ENCODE assay signal across 1 cellular context in the genomic region with DNA sequence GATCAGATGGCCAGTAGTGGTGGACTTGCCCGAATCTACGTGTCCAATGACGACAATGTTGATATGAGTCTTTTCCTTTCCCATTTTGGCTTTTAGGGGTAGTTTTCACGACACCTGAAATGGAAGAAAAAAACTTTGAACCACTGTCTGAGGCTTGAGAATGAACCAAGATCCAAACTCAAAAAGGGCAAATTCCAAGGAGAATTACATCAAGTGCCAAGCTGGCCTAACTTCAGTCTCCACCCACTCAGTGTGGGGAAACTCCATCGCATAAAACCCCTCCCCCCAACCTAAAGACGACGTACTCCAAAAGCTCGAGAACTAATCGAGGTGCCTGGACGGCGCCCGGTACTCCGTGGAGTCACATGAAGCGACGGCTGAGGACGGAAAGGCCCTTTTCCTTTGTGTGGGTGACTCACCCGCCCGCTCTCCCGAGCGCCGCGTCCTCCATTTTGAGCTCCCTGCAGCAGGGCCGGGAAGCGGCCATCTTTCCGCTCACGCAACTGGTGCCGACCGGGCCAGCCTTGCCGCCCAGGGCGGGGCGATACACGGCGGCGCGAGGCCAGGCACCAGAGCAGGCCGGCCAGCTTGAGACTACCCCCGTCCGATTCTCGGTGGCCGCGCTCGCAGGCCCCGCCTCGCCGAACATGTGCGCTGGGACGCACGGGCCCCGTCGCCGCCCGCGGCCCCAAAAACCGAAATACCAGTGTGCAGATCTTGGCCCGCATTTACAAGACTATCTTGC.
TF ChIP-seq lines count a peak whose summit lies in the region.

No MANE protein-coding gene starts in this region.

TF ChIP-seq in GM12878, 131 proteins besides CTCF, POLR2A, EP300 and RAD21 (continued from another document and continues in another):
- TF ChIP-seq, protein P1, sequence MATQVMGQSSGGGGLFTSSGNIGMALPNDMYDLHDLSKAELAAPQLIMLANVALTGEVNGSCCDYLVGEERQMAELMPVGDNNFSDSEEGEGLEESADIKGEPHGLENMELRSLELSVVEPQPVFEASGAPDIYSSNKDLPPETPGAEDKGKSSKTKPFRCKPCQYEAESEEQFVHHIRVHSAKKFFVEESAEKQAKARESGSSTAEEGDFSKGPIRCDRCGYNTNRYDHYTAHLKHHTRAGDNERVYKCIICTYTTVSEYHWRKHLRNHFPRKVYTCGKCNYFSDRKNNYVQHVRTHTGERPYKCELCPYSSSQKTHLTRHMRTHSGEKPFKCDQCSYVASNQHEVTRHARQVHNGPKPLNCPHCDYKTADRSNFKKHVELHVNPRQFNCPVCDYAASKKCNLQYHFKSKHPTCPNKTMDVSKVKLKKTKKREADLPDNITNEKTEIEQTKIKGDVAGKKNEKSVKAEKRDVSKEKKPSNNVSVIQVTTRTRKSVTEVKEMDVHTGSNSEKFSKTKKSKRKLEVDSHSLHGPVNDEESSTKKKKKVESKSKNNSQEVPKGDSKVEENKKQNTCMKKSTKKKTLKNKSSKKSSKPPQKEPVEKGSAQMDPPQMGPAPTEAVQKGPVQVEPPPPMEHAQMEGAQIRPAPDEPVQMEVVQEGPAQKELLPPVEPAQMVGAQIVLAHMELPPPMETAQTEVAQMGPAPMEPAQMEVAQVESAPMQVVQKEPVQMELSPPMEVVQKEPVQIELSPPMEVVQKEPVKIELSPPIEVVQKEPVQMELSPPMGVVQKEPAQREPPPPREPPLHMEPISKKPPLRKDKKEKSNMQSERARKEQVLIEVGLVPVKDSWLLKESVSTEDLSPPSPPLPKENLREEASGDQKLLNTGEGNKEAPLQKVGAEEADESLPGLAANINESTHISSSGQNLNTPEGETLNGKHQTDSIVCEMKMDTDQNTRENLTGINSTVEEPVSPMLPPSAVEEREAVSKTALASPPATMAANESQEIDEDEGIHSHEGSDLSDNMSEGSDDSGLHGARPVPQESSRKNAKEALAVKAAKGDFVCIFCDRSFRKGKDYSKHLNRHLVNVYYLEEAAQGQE (IDR thresholded peaks at IDR 0.05; ENCODE audit: low read depth, low read length), result no peak
- TF ChIP-seq STAT3 (IDR thresholded peaks at IDR 0.05; ENCODE audit: low read depth, low read length) (no peak), EED (IDR thresholded peaks at IDR 0.05; ENCODE audit: low read depth) (peak; percentile 20; the same call in 1 of the 2 replicates), NBN (IDR thresholded peaks at IDR 0.05) (peak; percentile 10), NR2C1 (IDR thresholded peaks at IDR 0.05) (peak; percentile 46; the same call in 1 of the 2 replicates), HDAC6 (IDR thresholded peaks at IDR 0.05; ENCODE audit: unreplicated experiment) (no peak), FOXM1 (IDR thresholded peaks at IDR 0.05; ENCODE audit: low read depth, low read length) (no peak), IRF4 (IDR thresholded peaks at IDR 0.05; ENCODE audit: low read depth, low read length) (no peak), SMARCA5 (IDR thresholded peaks at IDR 0.05) (no peak; the same call in 1 of the 2 replicates), TCF7 (IDR thresholded peaks at IDR 0.05; ENCODE audit: borderline replicate concordance) (no peak), SREBF1 (IDR thresholded peaks at IDR 0.05; ENCODE audit: low read length) (no peak), HDGF (IDR thresholded peaks at IDR 0.05) (peak; percentile 19; the same call in 1 of the 2 replicates), MXI1 (IDR thresholded peaks at IDR 0.05; ENCODE audit: low read depth, low read length) (no peak), CBX3 (IDR thresholded peaks at IDR 0.05; ENCODE audit: borderline replicate concordance, low read depth) (no peak), LARP7 (IDR thresholded peaks at IDR 0.05) (peak; percentile 90; the same call in 1 of the 2 replicates), SMC3 (IDR thresholded peaks at IDR 0.05; ENCODE audit: borderline replicate concordance, low read length) (no peak), ZNF24 (IDR thresholded peaks at IDR 0.05) (peak; percentile 33; the same call in 1 of the 2 replicates), YBX1 (IDR thresholded peaks at IDR 0.05) (no peak), ZNF622 (IDR thresholded peaks at IDR 0.05) (no peak), SUZ12 (IDR thresholded peaks at IDR 0.05; ENCODE audit: unreplicated experiment) (no peak), MEF2B (IDR thresholded peaks at IDR 0.05; ENCODE audit: partially characterized antibody, poor library complexity, severe bottlenecking) (no peak), MYB (IDR thresholded peaks at IDR 0.05; ENCODE audit: borderline replicate concordance, low read depth, low read length) (no peak), ZNF384 (IDR thresholded peaks at IDR 0.05; ENCODE audit: borderline replicate concordance, low read depth, low read length) (no peak), WRNIP1 (IDR thresholded peaks at IDR 0.05; ENCODE audit: borderline replicate concordance, low read depth, low read length) (0 out of 2 replicates have a peak, but pooled peaks have one; percentile 68), ZSCAN29 (IDR thresholded peaks at IDR 0.05) (peak; percentile 99), ASH2L (IDR thresholded peaks at IDR 0.05; ENCODE audit: borderline replicate concordance, low read depth) (peak; percentile 44; the same call in 1 of the 2 replicates), HCFC1 (IDR thresholded peaks at IDR 0.05; ENCODE audit: low read length) (peak; percentile 20), EZH2 (IDR thresholded peaks at IDR 0.05; ENCODE audit: borderline replicate concordance, control insufficient read depth, low read depth, low read length) (no peak), EGR1 (IDR thresholded peaks at IDR 0.05; ENCODE audit: borderline replicate concordance in 1 of 2, low read depth in 2 of 2, low read length in 2 of 2) (peak in 1 of 2 experiments; percentile 64; a peak in 1 of 3 replicates), ESRRA (IDR thresholded peaks at IDR 0.05; ENCODE audit: low read length) (no peak)
- TF ChIP-seq, protein P2, sequence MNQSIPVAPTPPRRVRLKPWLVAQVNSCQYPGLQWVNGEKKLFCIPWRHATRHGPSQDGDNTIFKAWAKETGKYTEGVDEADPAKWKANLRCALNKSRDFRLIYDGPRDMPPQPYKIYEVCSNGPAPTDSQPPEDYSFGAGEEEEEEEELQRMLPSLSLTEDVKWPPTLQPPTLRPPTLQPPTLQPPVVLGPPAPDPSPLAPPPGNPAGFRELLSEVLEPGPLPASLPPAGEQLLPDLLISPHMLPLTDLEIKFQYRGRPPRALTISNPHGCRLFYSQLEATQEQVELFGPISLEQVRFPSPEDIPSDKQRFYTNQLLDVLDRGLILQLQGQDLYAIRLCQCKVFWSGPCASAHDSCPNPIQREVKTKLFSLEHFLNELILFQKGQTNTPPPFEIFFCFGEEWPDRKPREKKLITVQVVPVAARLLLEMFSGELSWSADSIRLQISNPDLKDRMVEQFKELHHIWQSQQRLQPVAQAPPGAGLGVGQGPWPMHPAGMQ (IDR thresholded peaks at IDR 0.05; ENCODE audit: borderline replicate concordance), result no peak
- TF ChIP-seq, protein P3, sequence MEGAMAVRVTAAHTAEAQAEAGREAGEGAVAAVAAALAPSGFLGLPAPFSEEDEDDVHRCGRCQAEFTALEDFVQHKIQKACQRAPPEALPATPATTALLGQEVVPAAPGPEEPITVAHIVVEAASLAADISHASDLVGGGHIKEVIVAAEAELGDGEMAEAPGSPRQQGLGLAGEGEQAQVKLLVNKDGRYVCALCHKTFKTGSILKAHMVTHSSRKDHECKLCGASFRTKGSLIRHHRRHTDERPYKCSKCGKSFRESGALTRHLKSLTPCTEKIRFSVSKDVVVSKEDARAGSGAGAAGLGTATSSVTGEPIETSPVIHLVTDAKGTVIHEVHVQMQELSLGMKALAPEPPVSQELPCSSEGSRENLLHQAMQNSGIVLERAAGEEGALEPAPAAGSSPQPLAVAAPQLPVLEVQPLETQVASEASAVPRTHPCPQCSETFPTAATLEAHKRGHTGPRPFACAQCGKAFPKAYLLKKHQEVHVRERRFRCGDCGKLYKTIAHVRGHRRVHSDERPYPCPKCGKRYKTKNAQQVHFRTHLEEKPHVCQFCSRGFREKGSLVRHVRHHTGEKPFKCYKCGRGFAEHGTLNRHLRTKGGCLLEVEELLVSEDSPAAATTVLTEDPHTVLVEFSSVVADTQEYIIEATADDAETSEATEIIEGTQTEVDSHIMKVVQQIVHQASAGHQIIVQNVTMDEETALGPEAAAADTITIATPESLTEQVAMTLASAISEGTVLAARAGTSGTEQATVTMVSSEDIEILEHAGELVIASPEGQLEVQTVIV (IDR thresholded peaks at IDR 0.05; ENCODE audit: borderline replicate concordance, partially characterized antibody), result no peak
- TF ChIP-seq, protein P4, sequence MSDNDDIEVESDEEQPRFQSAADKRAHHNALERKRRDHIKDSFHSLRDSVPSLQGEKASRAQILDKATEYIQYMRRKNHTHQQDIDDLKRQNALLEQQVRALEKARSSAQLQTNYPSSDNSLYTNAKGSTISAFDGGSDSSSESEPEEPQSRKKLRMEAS (IDR thresholded peaks at IDR 0.05; ENCODE audit: low read depth, low read length), result 0 out of 2 replicates have a peak, but pooled peaks have one; percentile 3
- TF ChIP-seq, protein P5, sequence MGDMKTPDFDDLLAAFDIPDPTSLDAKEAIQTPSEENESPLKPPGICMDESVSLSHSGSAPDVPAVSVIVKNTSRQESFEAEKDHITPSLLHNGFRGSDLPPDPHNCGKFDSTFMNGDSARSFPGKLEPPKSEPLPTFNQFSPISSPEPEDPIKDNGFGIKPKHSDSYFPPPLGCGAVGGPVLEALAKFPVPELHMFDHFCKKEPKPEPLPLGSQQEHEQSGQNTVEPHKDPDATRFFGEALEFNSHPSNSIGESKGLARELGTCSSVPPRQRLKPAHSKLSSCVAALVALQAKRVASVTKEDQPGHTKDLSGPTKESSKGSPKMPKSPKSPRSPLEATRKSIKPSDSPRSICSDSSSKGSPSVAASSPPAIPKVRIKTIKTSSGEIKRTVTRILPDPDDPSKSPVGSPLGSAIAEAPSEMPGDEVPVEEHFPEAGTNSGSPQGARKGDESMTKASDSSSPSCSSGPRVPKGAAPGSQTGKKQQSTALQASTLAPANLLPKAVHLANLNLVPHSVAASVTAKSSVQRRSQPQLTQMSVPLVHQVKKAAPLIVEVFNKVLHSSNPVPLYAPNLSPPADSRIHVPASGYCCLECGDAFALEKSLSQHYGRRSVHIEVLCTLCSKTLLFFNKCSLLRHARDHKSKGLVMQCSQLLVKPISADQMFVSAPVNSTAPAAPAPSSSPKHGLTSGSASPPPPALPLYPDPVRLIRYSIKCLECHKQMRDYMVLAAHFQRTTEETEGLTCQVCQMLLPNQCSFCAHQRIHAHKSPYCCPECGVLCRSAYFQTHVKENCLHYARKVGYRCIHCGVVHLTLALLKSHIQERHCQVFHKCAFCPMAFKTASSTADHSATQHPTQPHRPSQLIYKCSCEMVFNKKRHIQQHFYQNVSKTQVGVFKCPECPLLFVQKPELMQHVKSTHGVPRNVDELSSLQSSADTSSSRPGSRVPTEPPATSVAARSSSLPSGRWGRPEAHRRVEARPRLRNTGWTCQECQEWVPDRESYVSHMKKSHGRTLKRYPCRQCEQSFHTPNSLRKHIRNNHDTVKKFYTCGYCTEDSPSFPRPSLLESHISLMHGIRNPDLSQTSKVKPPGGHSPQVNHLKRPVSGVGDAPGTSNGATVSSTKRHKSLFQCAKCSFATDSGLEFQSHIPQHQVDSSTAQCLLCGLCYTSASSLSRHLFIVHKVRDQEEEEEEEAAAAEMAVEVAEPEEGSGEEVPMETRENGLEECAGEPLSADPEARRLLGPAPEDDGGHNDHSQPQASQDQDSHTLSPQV (IDR thresholded peaks at IDR 0.05), result peak; percentile 70
- TF ChIP-seq, protein P6, sequence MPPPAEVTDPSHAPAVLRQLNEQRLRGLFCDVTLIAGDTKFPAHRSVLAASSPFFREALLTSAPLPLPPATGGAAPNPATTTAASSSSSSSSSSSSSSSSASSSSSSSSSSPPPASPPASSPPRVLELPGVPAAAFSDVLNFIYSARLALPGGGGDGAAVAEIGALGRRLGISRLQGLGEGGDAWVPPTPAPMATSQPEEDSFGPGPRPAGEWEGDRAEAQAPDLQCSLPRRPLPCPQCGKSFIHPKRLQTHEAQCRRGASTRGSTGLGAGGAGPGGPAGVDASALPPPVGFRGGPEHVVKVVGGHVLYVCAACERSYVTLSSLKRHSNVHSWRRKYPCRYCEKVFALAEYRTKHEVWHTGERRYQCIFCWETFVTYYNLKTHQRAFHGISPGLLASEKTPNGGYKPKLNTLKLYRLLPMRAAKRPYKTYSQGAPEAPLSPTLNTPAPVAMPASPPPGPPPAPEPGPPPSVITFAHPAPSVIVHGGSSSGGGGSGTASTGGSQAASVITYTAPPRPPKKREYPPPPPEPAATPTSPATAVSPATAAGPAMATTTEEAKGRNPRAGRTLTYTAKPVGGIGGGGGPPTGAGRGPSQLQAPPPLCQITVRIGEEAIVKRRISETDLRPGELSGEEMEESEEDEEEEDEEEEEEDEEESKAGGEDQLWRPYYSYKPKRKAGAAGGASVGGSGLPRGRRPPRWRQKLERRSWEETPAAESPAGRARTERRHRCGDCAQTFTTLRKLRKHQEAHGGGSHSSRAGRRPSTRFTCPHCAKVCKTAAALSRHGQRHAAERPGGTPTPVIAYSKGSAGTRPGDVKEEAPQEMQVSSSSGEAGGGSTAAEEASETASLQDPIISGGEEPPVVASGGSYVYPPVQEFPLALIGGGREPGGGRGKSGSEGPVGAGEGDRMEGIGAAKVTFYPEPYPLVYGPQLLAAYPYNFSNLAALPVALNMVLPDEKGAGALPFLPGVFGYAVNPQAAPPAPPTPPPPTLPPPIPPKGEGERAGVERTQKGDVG (CRISPR knock-in tag; IDR thresholded peaks at IDR 0.05), result peak; percentile 74; the same call in 1 of the 2 replicates
- TF ChIP-seq, protein P7, sequence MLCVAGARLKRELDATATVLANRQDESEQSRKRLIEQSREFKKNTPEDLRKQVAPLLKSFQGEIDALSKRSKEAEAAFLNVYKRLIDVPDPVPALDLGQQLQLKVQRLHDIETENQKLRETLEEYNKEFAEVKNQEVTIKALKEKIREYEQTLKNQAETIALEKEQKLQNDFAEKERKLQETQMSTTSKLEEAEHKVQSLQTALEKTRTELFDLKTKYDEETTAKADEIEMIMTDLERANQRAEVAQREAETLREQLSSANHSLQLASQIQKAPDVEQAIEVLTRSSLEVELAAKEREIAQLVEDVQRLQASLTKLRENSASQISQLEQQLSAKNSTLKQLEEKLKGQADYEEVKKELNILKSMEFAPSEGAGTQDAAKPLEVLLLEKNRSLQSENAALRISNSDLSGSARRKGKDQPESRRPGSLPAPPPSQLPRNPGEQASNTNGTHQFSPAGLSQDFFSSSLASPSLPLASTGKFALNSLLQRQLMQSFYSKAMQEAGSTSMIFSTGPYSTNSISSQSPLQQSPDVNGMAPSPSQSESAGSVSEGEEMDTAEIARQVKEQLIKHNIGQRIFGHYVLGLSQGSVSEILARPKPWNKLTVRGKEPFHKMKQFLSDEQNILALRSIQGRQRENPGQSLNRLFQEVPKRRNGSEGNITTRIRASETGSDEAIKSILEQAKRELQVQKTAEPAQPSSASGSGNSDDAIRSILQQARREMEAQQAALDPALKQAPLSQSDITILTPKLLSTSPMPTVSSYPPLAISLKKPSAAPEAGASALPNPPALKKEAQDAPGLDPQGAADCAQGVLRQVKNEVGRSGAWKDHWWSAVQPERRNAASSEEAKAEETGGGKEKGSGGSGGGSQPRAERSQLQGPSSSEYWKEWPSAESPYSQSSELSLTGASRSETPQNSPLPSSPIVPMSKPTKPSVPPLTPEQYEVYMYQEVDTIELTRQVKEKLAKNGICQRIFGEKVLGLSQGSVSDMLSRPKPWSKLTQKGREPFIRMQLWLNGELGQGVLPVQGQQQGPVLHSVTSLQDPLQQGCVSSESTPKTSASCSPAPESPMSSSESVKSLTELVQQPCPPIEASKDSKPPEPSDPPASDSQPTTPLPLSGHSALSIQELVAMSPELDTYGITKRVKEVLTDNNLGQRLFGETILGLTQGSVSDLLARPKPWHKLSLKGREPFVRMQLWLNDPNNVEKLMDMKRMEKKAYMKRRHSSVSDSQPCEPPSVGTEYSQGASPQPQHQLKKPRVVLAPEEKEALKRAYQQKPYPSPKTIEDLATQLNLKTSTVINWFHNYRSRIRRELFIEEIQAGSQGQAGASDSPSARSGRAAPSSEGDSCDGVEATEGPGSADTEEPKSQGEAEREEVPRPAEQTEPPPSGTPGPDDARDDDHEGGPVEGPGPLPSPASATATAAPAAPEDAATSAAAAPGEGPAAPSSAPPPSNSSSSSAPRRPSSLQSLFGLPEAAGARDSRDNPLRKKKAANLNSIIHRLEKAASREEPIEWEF (IDR thresholded peaks at IDR 0.05; ENCODE audit: insufficient replicate concordance, low read depth, low read length), result no peak
